Comparison of ENCODE assay signal across 19 cellular contexts in genomic region chr7:75991531-75992082, GRCh38. TPM values are rescaled to one million over a fixed set of nuclear protein-coding genes. Genes with fewer than 3 reads are reported as not detected.
DNase-seq lines count a peak whose midpoint lies in the region; ATAC-seq, FAIRE-seq and TF ChIP-seq lines count a peak whose summit lies in the region.
"Had no signal": no experiment of that assay in that cellular context is flagged by ENCODE, and none has a peak within 500 bp of the region (broad histone marks: within the 10 kb centered on the region; RNA-seq: fewer than 3 reads in every experiment).

No MANE protein-coding gene starts in this region.

- H3K4me1 ChIP-seq in Caco-2, result peaks cover 45% of the 10 kb centered on the region
- peaks cover 33 to 42% of the 10 kb centered on the region in 2 donors for H3K4me1 ChIP-seq in adrenal gland (replicated peaks in 1 of 2)
- H3K4me1 ChIP-seq in HepG2 (ENCODE audit: insufficient read depth, low read length), result peaks cover 38% of the 10 kb centered on the region
- peaks cover 32 to 69% (median 42%) of the 10 kb centered on the region in 4 donors for H3K4me1 ChIP-seq in stomach

- no peak for FAIRE-seq in HepG2 (lab: Jason Lieb, UNC)
- FAIRE-seq: HTR-8/SVneo, islet of Langerhans had no signal

- 93 to 99% (median 95%) methylated on average over 9 of the region's 9 CpGs for WGBS in adrenal gland, 4 donors
- 97% methylated on average over 9 of the region's 9 CpGs for WGBS in HepG2 (ENCODE audit: low lambda C conversion rate)
- 90 to 97% (median 95%) methylated on average over 9 of the region's 9 CpGs for WGBS in stomach, 5 donors

- no peaks in the 10 kb centered on the region for H3K9me3 ChIP-seq in Caco-2
- H3K9me3 ChIP-seq in adrenal gland (replicated peaks in 1 of 3), result no peaks in the 10 kb centered on the region
- no peaks in the 10 kb centered on the region for H3K9me3 ChIP-seq in HepG2 (ENCODE audit: low read length)
- H3K9me3 ChIP-seq in stomach, result no peaks in the 10 kb centered on the region

- TF ChIP-seq CTCF in Caco-2 (IDR thresholded peaks at IDR 0.05; ENCODE audit: insufficient read depth in 1 of 2, low read depth in 1 of 2, low read length in 1 of 2, severe bottlenecking in 1 of 2, unreplicated experiment in 1 of 2) (no peak), adrenal gland (IDR thresholded peaks at IDR 0.05) (no peak), HepG2 (CRISPR knock-in tag; IDR thresholded peaks at IDR 0.05) (no peak), stomach (IDR thresholded peaks at IDR 0.05) (no peak)

- H3K4me3 Mint-ChIP-seq in Caco-2 (ENCODE audit: unreplicated experiment), result no peak overlapping the region
- H3K4me3 Mint-ChIP-seq: effector memory CD8-positive, alpha-beta T cell had no signal

- peaks cover 2% of the 10 kb centered on the region for H3K79me2 ChIP-seq in HepG2 (ENCODE audit: insufficient read depth, low read length)

- BruUV-seq in Caco-2 (replicated peaks; lab: Mats Ljungman, UMichigan) (no TSS peak), HepG2 (replicated peaks; lab: Mats Ljungman, UMichigan) (no TSS peak)

- in situ Hi-C loops in HepG2 (cut with HindIII; ENCODE audit: extremely low pct_ligation_motif_present, low pct_unique_long_range_greater_than_20kb), result no loop called here

- H3K4me1 Mint-ChIP-seq in Caco-2 (ENCODE audit: low read depth, unreplicated experiment), result peaks cover 32% of the 10 kb centered on the region

- no peak for TF ChIP-seq RAD21 in HepG2 (CRISPR knock-in tag; IDR thresholded peaks at IDR 0.05)

- H3K27me3 ChIP-seq in Caco-2 (replicated peaks; ENCODE audit: control insufficient read depth, insufficient read depth, low read length), result no peaks in the 10 kb centered on the region
- H3K27me3 ChIP-seq in adrenal gland, result no peaks in the 10 kb centered on the region
- H3K27me3 ChIP-seq in HepG2 (ENCODE audit: control insufficient read depth in 1 of 2, insufficient read depth in 2 of 2, low read length in 2 of 2), result no peaks in the 10 kb centered on the region
- no peaks in the 10 kb centered on the region for H3K27me3 ChIP-seq in stomach

- no peak overlapping the region for H3K4me2 ChIP-seq in HepG2 (ENCODE audit: low read depth, low read length)

- TF ChIP-seq POLR2A in adrenal gland (IDR thresholded peaks at IDR 0.05), result no peak
- no peak for TF ChIP-seq POLR2A in HepG2 (IDR thresholded peaks at IDR 0.05; ENCODE audit: insufficient read depth in 1 of 2, low read depth in 2 of 2, low read length in 2 of 2)
- no peak for TF ChIP-seq POLR2A in stomach (IDR thresholded peaks at IDR 0.05)

- H3K36me3 Mint-ChIP-seq in Caco-2 (ENCODE audit: insufficient read depth, unreplicated experiment), result peaks cover 62% of the 10 kb centered on the region

- TF ChIP-seq EP300 in HepG2 (IDR thresholded peaks at IDR 0.05; ENCODE audit: low read depth in 2 of 2, low read length in 2 of 2) (no peak), HepG2 (CRISPR knock-in tag; IDR thresholded peaks at IDR 0.05; ENCODE audit: borderline replicate concordance) (no peak), stomach (IDR thresholded peaks at IDR 0.05) (no peak)

- no peaks in the 10 kb centered on the region; the same call in 1 of the 2 replicates for H4K20me1 ChIP-seq in HepG2 (ENCODE audit: insufficient read depth, low read length)

- no peak overlapping the region for H3K9ac ChIP-seq in HepG2 (ENCODE audit: insufficient read depth, low read depth, low read length)

- no peaks in the 10 kb centered on the region for H3K9me3 Mint-ChIP-seq in Caco-2 (ENCODE audit: unreplicated experiment)
- H3K9me3 Mint-ChIP-seq: effector memory CD8-positive, alpha-beta T cell had no signal

- H3K4me3 ChIP-seq in Caco-2 (ENCODE audit: low read depth, low read length) (no peak overlapping the region), adrenal gland (no peak overlapping the region), HepG2 (replicated peaks in 1 of 3; ENCODE audit: insufficient read depth in 1 of 3, low read depth in 2 of 3, low read length in 3 of 3) (no peak overlapping the region), stomach (no peak overlapping the region)

- CTCF ChIA-PET in Caco-2 (lab: Charles Lee) (interaction anchor here (0.8 to 1.0 kb wide), 2 partner anchors 28 to 76 kb away, joined by 3 to 6 read pairs; no protein-coding TSS in a partner anchor), HepG2 (lab: Yijun Ruan, JAX; ENCODE audit: low intra/inter-chr PET ratio, low total read pairs) (no interaction called here)

- intact Hi-C loops in Caco-2 (cut with micrococcal nuclease; ENCODE audit: unreplicated experiment), result loop anchor here (1.0 to 10.0 kb wide), 4 partner anchors 34 to 117 kb away; partner anchors contain the start of genes MDH2, RHBDD2 and STYXL1
- intact Hi-C loops in adrenal gland (cut with DNase I), result loop anchor here in 1 of 2 donors (10.0 kb wide), 2 partner anchors 77 to 117 kb away; partner anchors contain the start of genes POR and RHBDD2
- intact Hi-C loops in HepG2 (cut with micrococcal nuclease; ENCODE audit: unreplicated experiment), result loop anchor here (2.0 kb wide), 1 partner anchor 71 kb away; no protein-coding TSS in a partner anchor
- intact Hi-C loops in stomach (cut with DNase I; ENCODE audit: low total_unique reads), result no loop called here

- POLR2A ChIA-PET in Caco-2 (lab: Charles Lee) (interaction anchor here (1.1 kb wide), 1 partner anchor 35 kb away, joined by 3 read pairs; no protein-coding TSS in a partner anchor), HepG2 (lab: Yijun Ruan, JAX) (interaction anchor here (1.1 kb wide), 1 partner anchor 70 kb away, joined by 5 read pairs; no protein-coding TSS in a partner anchor)

- H3K36me3 ChIP-seq in Caco-2 (ENCODE audit: control insufficient read depth, insufficient read depth, low read length) (peaks cover 2% of the 10 kb centered on the region), adrenal gland (replicated peaks in 1 of 2) (peaks cover 0 to 17% of the 10 kb centered on the region in 2 donors), HepG2 (replicated peaks in 1 of 2; ENCODE audit: control insufficient read depth in 1 of 2, insufficient read depth in 2 of 2, low read length in 2 of 2) (peaks cover 6 to 26% of the 10 kb centered on the region in 2 experiments; a peak in 4 of 5 replicates), stomach (peaks cover 19 to 36% (median 28%) of the 10 kb centered on the region in 4 donors)

- no peaks in the 10 kb centered on the region for H3K27me3 Mint-ChIP-seq in Caco-2 (ENCODE audit: insufficient read depth, unreplicated experiment)
- H3K27me3 Mint-ChIP-seq: effector memory CD8-positive, alpha-beta T cell; progenitor cell of endocrine pancreas had no signal

- DNase-seq in Caco-2, result no peak
- DNase-seq in adrenal gland, result peak in 2 of 7 donors; percentile 19 to 53
- no peak for DNase-seq in HepG2 (ENCODE audit: low spot score)
- DNase-seq in stomach, result no peak
- DNase-seq in GM03348 (ENCODE audit: low spot score), result no peak
- DNase-seq: activated CD4-positive, alpha-beta T cell treated with anti-CD3 and anti-CD28 coated beads for 1 hour; activated gamma-delta T cell; AML-193; effector memory CD8-positive, alpha-beta T cell; hippocampal formation; mammary epithelial cell; NCI-H1092 treated with DMSO at 0.1 percent for 48 hours; NCI-H446 treated with DMSO at 0.1 percent for 48 hours; stimulated activated CD4-positive, alpha-beta T cell treated with anti-CD3 and anti-CD28 coated beads, Interleukin-4, amount 100 ng/mL, for 4 hours had no signal

- no peak overlapping the region for H2AFZ ChIP-seq in HepG2 (ENCODE audit: low read length)

- H3K27ac ChIP-seq in adrenal gland (peak overlapping the region; percentile 16 to 98 (median 95)), HepG2 (ENCODE audit: extremely low read length, insufficient read depth, low read length) (peak overlapping the region; percentile 18), stomach (peak overlapping the region in 3 of 5 donors; percentile 18 to 97 (median 22))

- H3K27ac Mint-ChIP-seq in Caco-2 (ENCODE audit: unreplicated experiment), result peak overlapping the region; percentile 96
- H3K27ac Mint-ChIP-seq: progenitor cell of endocrine pancreas had no signal

- ATAC-seq in HepG2 (no peak), GM19023 (IDR thresholded peaks at IDR 0.05; ENCODE audit: unreplicated experiment) (no peak), GM21528 (IDR thresholded peaks at IDR 0.05; ENCODE audit: low FRiP score, unreplicated experiment) (no peak)
- ATAC-seq: effector memory CD8-positive, alpha-beta T cell had no signal

RNA-seq across cellular contexts. Expression of gene TMEM120A, which starts 2.8 kb away (rescaled TPM):
- total RNA-seq in Caco-2 (2022) (65.4 and 71.1 TPM in 2 replicates), adrenal gland (100 to 1,000 TPM in 4 of 8 donors, 10 to 100 TPM in 4; 51.4 to 277 (median 113) TPM), HepG2 (2016; rRNA removed; fragmentation: Illumina TruSeq; extraction: Trizol) (22.9 and 40.3 TPM in 2 replicates), stomach (10 to 100 TPM in 4 of 5 donors, 1 to 10 TPM in 1; 4.1 to 75.3 (median 24.2) TPM)
- polyA plus RNA-seq in adrenal gland (100 to 1,000 TPM; 197 to 260 (median 227) TPM), HepG2 (2011; rRNA removed) (102 and 116 TPM in 2 replicates), stomach (10 to 100 TPM; 53.6 to 78.6 (median 68.3) TPM)
- total RNA-seq in HepG2 (2016; cell fraction: cytosol; rRNA removed; fragmentation: Illumina TruSeq; extraction: Trizol; ENCODE audit: low read depth), result 31.6 and 36.7 TPM in 2 replicates
- 26.0 and 40.4 TPM in 2 replicates for total RNA-seq in HepG2 (2016; cell fraction: insoluble cytoplasmic fraction; rRNA removed; fragmentation: Illumina TruSeq; extraction: Trizol)
- total RNA-seq in HepG2 (2016; cell fraction: membrane; rRNA removed; fragmentation: Illumina TruSeq; extraction: Trizol), result 34.6 and 34.8 TPM in 2 replicates
- total RNA-seq in HepG2 (2016; cell fraction: nucleus; rRNA removed; fragmentation: Illumina TruSeq; extraction: Trizol), result 31.7 and 39.9 TPM in 2 replicates
- 81.9 and 91.9 TPM in 2 replicates for polyA plus RNA-seq in HepG2 (2011; cell fraction: cytosol; rRNA removed)
- 76.1 and 77.6 TPM in 2 replicates for polyA plus RNA-seq in HepG2 (2011; cell fraction: nucleus; rRNA removed)
- polyA plus RNA-seq in HepG2 (2012), result 41.2 and 57.5 TPM in 2 replicates
- 78.5 and 88.6 TPM in 2 replicates for polyA plus RNA-seq in HepG2 (2016; cell fraction: cytosol; fragmentation: Illumina TruSeq; extraction: Trizol; ENCODE audit: low read depth)
- polyA plus RNA-seq in HepG2 (2016; cell fraction: insoluble cytoplasmic fraction; fragmentation: Illumina TruSeq; extraction: Trizol; ENCODE audit: low read depth), result 64.8 and 69.3 TPM in 2 replicates
- 81.3 and 84.7 TPM in 2 replicates for polyA plus RNA-seq in HepG2 (2016; cell fraction: membrane; fragmentation: Illumina TruSeq; extraction: Trizol; ENCODE audit: low read depth)
- 144 and 149 TPM in 2 replicates for polyA plus RNA-seq in HepG2 (2016; cell fraction: nucleus; fragmentation: Illumina TruSeq; extraction: Trizol; ENCODE audit: insufficient read depth, low read depth)
- 97.0 and 238 TPM in 2 replicates for polyA minus RNA-seq in HepG2 (2011; rRNA and poly(A)+ RNA removed; ENCODE audit: low replicate concordance)
- 32.4 and 39.8 TPM in 2 replicates for polyA minus RNA-seq in HepG2 (2011; cell fraction: cytosol; rRNA and poly(A)+ RNA removed)
- polyA minus RNA-seq in HepG2 (2011; cell fraction: nucleus; rRNA and poly(A)+ RNA removed), result 15.5 and 22.4 TPM in 2 replicates

RNA-seq across cellular contexts. Expression of gene STYXL1, which starts 56.2 kb away (rescaled TPM):
- total RNA-seq in Caco-2 (2022) (42.3 and 49.7 TPM in 2 replicates), adrenal gland (10 to 100 TPM; 20.9 to 70.7 (median 41.9) TPM), HepG2 (2016; rRNA removed; fragmentation: Illumina TruSeq; extraction: Trizol) (23.9 and 28.0 TPM in 2 replicates), stomach (10 to 100 TPM; 12.3 to 58.1 (median 17.8) TPM)
- polyA plus RNA-seq in adrenal gland (10 to 100 TPM; 54.1 to 82.0 (median 64.2) TPM), HepG2 (2011; rRNA removed) (36.0 and 38.3 TPM in 2 replicates), stomach (10 to 100 TPM; 37.0 to 57.4 (median 45.4) TPM)
- total RNA-seq in HepG2 (2016; cell fraction: cytosol; rRNA removed; fragmentation: Illumina TruSeq; extraction: Trizol; ENCODE audit: low read depth), result 13.7 and 16.8 TPM in 2 replicates
- 21.2 and 33.5 TPM in 2 replicates for total RNA-seq in HepG2 (2016; cell fraction: insoluble cytoplasmic fraction; rRNA removed; fragmentation: Illumina TruSeq; extraction: Trizol)
- total RNA-seq in HepG2 (2016; cell fraction: membrane; rRNA removed; fragmentation: Illumina TruSeq; extraction: Trizol), result 15.6 and 15.7 TPM in 2 replicates
- 13.0 and 16.7 TPM in 2 replicates for total RNA-seq in HepG2 (2016; cell fraction: nucleus; rRNA removed; fragmentation: Illumina TruSeq; extraction: Trizol)
- 47.3 and 50.3 TPM in 2 replicates for polyA plus RNA-seq in HepG2 (2011; cell fraction: cytosol; rRNA removed)
- polyA plus RNA-seq in HepG2 (2011; cell fraction: nucleus; rRNA removed), result 19.1 and 23.0 TPM in 2 replicates
- 20.3 and 22.3 TPM in 2 replicates for polyA plus RNA-seq in HepG2 (2012)
- polyA plus RNA-seq in HepG2 (2016; cell fraction: cytosol; fragmentation: Illumina TruSeq; extraction: Trizol; ENCODE audit: low read depth), result 17.6 and 20.9 TPM in 2 replicates
- polyA plus RNA-seq in HepG2 (2016; cell fraction: insoluble cytoplasmic fraction; fragmentation: Illumina TruSeq; extraction: Trizol; ENCODE audit: low read depth), result 42.1 and 47.6 TPM in 2 replicates
- polyA plus RNA-seq in HepG2 (2016; cell fraction: membrane; fragmentation: Illumina TruSeq; extraction: Trizol; ENCODE audit: low read depth), result 19.0 and 20.3 TPM in 2 replicates
- 26.3 and 27.9 TPM in 2 replicates for polyA plus RNA-seq in HepG2 (2016; cell fraction: nucleus; fragmentation: Illumina TruSeq; extraction: Trizol; ENCODE audit: insufficient read depth, low read depth)
- 18.8 and 29.8 TPM in 2 replicates for polyA minus RNA-seq in HepG2 (2011; rRNA and poly(A)+ RNA removed; ENCODE audit: low replicate concordance)
- polyA minus RNA-seq in HepG2 (2011; cell fraction: cytosol; rRNA and poly(A)+ RNA removed), result 7.5 and 9.2 TPM in 2 replicates
- 8.9 and 10.7 TPM in 2 replicates for polyA minus RNA-seq in HepG2 (2011; cell fraction: nucleus; rRNA and poly(A)+ RNA removed)

RNA-seq across cellular contexts. Expression of gene MDH2, which starts 56.3 kb away (rescaled TPM):
- total RNA-seq in Caco-2 (2022) (302 and 313 TPM in 2 replicates), adrenal gland (100 to 1,000 TPM; 153 to 359 (median 226) TPM), HepG2 (2016; rRNA removed; fragmentation: Illumina TruSeq; extraction: Trizol) (90.3 and 107 TPM in 2 replicates), stomach (100 to 1,000 TPM in 2 of 5 donors, 10 to 100 TPM in 3; 41.1 to 227 (median 71.9) TPM)
- polyA plus RNA-seq in adrenal gland (100 to 1,000 TPM in 1 of 3 donors, 10 to 100 TPM in 2; 42.5 to 284 (median 60.3) TPM), HepG2 (2011; rRNA removed) (81.4 and 90.1 TPM in 2 replicates), stomach (100 to 1,000 TPM in 1 of 3 donors, 10 to 100 TPM in 2; 81.5 to 107 (median 89.2) TPM)
- 35.9 and 38.8 TPM in 2 replicates for total RNA-seq in HepG2 (2016; cell fraction: cytosol; rRNA removed; fragmentation: Illumina TruSeq; extraction: Trizol; ENCODE audit: low read depth)
- total RNA-seq in HepG2 (2016; cell fraction: insoluble cytoplasmic fraction; rRNA removed; fragmentation: Illumina TruSeq; extraction: Trizol), result 93.0 and 94.6 TPM in 2 replicates
- 44.2 and 48.6 TPM in 2 replicates for total RNA-seq in HepG2 (2016; cell fraction: membrane; rRNA removed; fragmentation: Illumina TruSeq; extraction: Trizol)
- total RNA-seq in HepG2 (2016; cell fraction: nucleus; rRNA removed; fragmentation: Illumina TruSeq; extraction: Trizol), result 45.4 and 53.0 TPM in 2 replicates
- polyA plus RNA-seq in HepG2 (2011; cell fraction: cytosol; rRNA removed), result 48.1 and 61.9 TPM in 2 replicates
- 51.2 and 52.4 TPM in 2 replicates for polyA plus RNA-seq in HepG2 (2011; cell fraction: nucleus; rRNA removed)
- polyA plus RNA-seq in HepG2 (2012), result 126 and 145 TPM in 2 replicates
- 80.9 and 96.5 TPM in 2 replicates for polyA plus RNA-seq in HepG2 (2016; cell fraction: cytosol; fragmentation: Illumina TruSeq; extraction: Trizol; ENCODE audit: low read depth)
- polyA plus RNA-seq in HepG2 (2016; cell fraction: insoluble cytoplasmic fraction; fragmentation: Illumina TruSeq; extraction: Trizol; ENCODE audit: low read depth), result 203 and 256 TPM in 2 replicates
- 77.6 and 81.5 TPM in 2 replicates for polyA plus RNA-seq in HepG2 (2016; cell fraction: membrane; fragmentation: Illumina TruSeq; extraction: Trizol; ENCODE audit: low read depth)
- polyA plus RNA-seq in HepG2 (2016; cell fraction: nucleus; fragmentation: Illumina TruSeq; extraction: Trizol; ENCODE audit: insufficient read depth, low read depth), result 113 and 123 TPM in 2 replicates
- 189 and 195 TPM in 2 replicates for polyA minus RNA-seq in HepG2 (2011; rRNA and poly(A)+ RNA removed; ENCODE audit: low replicate concordance)
- 86.4 and 103 TPM in 2 replicates for polyA minus RNA-seq in HepG2 (2011; cell fraction: cytosol; rRNA and poly(A)+ RNA removed)
- 29.9 and 37.8 TPM in 2 replicates for polyA minus RNA-seq in HepG2 (2011; cell fraction: nucleus; rRNA and poly(A)+ RNA removed)

Comparison
In these comparisons a context has a peak if more than half of its experiments do, and no peak if none do; other contexts are left out.
1. H3K27ac ChIP-seq: peak in every context shown above with its lines; median percentile 95 in adrenal gland; 22 in stomach; 18 in HepG2.